Comparison of ENCODE assay signal across 11 cellular contexts in the genomic region with DNA sequence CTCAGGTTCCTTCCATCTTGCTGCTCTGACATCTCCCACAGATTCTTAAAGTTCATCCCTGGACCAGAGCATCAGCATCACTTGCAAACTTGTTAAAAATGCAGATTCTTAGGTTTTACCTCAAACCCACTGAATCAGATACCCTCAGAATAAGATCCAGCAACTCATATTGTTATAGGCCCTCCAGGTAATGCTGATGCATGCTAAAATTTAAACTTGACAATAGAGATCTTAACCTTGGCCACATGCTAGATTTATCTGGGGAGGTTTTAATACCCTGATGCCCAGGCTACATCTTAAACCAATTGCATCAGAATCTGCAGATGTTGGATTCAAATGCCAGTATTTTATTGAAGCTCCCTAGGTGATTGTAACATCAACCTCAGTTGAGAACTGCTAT.
"Had no signal": no experiment of that assay in that cellular context is flagged by ENCODE, and none has a peak within 500 bp of the region (broad histone marks: within the 10 kb centered on the region; RNA-seq: fewer than 3 reads in every experiment).

No MANE protein-coding gene starts in this region.

- H3K4me2 ChIP-seq: GM23338 had no signal

- H3K9ac ChIP-seq: GM23248 had no signal

- H3K4me1 ChIP-seq: HAP-1 had no signal

- FAIRE-seq: H1, H54 had no signal

- H3K36me3 ChIP-seq: HAP-1 had no signal

- H3K27ac ChIP-seq: GM23248 had no signal

- H2AFZ ChIP-seq: GM23248, GM23338 had no signal

- H3K4me3 ChIP-seq: GM23248, GM23338, HAP-1 had no signal

- ATAC-seq: GM23338, HCT116 had no signal

- DNase-seq: GM23248, GOT3, H7, H9, HCEC 1CT, HFFc6 had no signal

- H3K9me3 ChIP-seq: HAP-1 had no signal
